Comparison of ENCODE assay signal across 12 cellular contexts in the genomic region with DNA sequence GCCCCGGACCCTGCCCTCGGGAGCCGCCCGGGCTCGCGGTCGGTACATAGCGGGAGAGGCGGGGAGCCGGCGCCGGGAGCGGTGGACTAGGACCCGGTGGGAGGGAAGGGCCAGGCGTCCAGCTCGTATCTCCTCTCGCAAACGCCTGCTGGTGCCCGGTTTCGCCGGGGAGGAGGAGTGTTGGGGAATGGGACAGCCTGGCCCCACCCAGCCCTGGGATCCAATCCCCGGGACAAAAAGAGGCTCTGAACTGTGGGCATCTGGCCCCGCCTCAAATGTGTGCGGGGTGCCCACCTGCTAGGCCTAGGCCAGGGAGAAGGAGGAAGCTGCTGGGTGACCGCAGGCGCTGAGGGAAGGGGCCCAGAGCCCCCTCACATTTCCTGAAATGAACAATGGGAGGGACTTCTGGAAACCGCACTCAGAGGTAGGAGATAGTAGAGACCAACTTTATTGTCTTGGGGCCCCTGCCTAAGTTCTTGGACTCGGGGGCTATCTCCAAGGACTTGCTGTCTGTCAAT. TPM values are rescaled to one million over a fixed set of nuclear protein-coding genes. Genes with fewer than 3 reads are reported as not detected.
DNase-seq lines count a peak whose midpoint lies in the region; ATAC-seq and TF ChIP-seq lines count a peak whose summit lies in the region.
"Had no signal": no experiment of that assay in that cellular context is flagged by ENCODE, and none has a peak within 500 bp of the region (broad histone marks: within the 10 kb centered on the region; RNA-seq: fewer than 3 reads in every experiment).

A gene with protein sequence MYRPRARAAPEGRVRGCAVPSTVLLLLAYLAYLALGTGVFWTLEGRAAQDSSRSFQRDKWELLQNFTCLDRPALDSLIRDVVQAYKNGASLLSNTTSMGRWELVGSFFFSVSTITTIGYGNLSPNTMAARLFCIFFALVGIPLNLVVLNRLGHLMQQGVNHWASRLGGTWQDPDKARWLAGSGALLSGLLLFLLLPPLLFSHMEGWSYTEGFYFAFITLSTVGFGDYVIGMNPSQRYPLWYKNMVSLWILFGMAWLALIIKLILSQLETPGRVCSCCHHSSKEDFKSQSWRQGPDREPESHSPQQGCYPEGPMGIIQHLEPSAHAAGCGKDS (minus strand): TSS at position 147 of the 518 bp plus-strand sequence. CDS start 99 bp downstream, at position 48.

- H3K4me1 Mint-ChIP-seq in activated T-cell treated with anti-CD3 and anti-CD28 coated beads, Interleukin-2, amount 50 U/mL, for 72 hours (ENCODE audit: low read depth): no peaks in the 10 kb centered on the region
- peaks cover 22% of the 10 kb centered on the region for H3K4me1 Mint-ChIP-seq in activated B cell treated with CpG ODN at 0.5 μM for 24 hours

- no peaks in the 10 kb centered on the region for H3K36me3 Mint-ChIP-seq in activated T-cell treated with anti-CD3 and anti-CD28 coated beads, Interleukin-2, amount 50 U/mL, for 72 hours (ENCODE audit: insufficient read depth in 2 of 2)
- H3K36me3 Mint-ChIP-seq in activated B cell treated with CpG ODN at 0.5 μM for 24 hours (ENCODE audit: low read depth): no peaks in the 10 kb centered on the region

- intact Hi-C loops in activated B cell treated with CpG ODN at 0.5 μM for 24 hours (cut with micrococcal nuclease) (no loop called here), tibial artery (cut with DNase I; ENCODE audit: low total_unique reads) (no loop called here)

- H3K27me3 ChIP-seq in lung (ENCODE audit: control insufficient read depth, insufficient read depth) (no peaks in the 10 kb centered on the region), tibial artery (peaks cover 0 to 12% of the 10 kb centered on the region in 2 donors)

- TF ChIP-seq CTCF in activated B cell treated with CpG ODN at 0.5 μM for 24 hours (IDR thresholded peaks at IDR 0.05) (no peak), lung (IDR thresholded peaks at IDR 0.05; ENCODE audit: control extremely low read depth, extremely low read depth) (no peak), tibial artery (IDR thresholded peaks at IDR 0.05) (no peak)

- no peaks in the 10 kb centered on the region for H3K9me3 Mint-ChIP-seq in activated T-cell treated with anti-CD3 and anti-CD28 coated beads, Interleukin-2, amount 50 U/mL, for 72 hours
- H3K9me3 Mint-ChIP-seq in activated B cell treated with CpG ODN at 0.5 μM for 24 hours: no peaks in the 10 kb centered on the region

- no peak within 1 kb of the TSS for H3K27ac ChIP-seq in lung (ENCODE audit: low read depth in 1 of 2, low read length in 1 of 2)
- peak within 1 kb of the TSS in 1 of 2 donors; percentile 21 for H3K27ac ChIP-seq in tibial artery
- H3K27ac ChIP-seq: GM23248 had no signal

- no peak within 1 kb of the TSS for H3K27ac Mint-ChIP-seq in activated T-cell treated with anti-CD3 and anti-CD28 coated beads, Interleukin-2, amount 50 U/mL, for 72 hours
- H3K27ac Mint-ChIP-seq in activated B cell treated with CpG ODN at 0.5 μM for 24 hours: no peak within 1 kb of the TSS
- H3K27ac Mint-ChIP-seq: CD14-positive monocyte had no signal

- ATAC-seq in activated T-cell treated with anti-CD3 and anti-CD28 coated beads, Interleukin-2, amount 50 U/mL, for 72 hours (replicated peaks in 1 of 2): peak in 1 of 2 donors; percentile 42
- ATAC-seq in activated B cell treated with CpG ODN at 0.5 μM for 24 hours (ENCODE audit: low read depth) (no peak), lung (ENCODE audit: insufficient read depth, low FRiP score) (no peak)

- H3K9me3 ChIP-seq in lung (ENCODE audit: control insufficient read depth in 2 of 2, insufficient read depth in 1 of 2, low read length in 1 of 2) (peaks cover 0 to 5% of the 10 kb centered on the region in 2 donors), tibial artery (no peaks in the 10 kb centered on the region)

- H3K4me1 ChIP-seq in lung (ENCODE audit: control insufficient read depth in 2 of 2, insufficient read depth in 2 of 2, low read length in 2 of 2) (peaks cover 0 to 11% of the 10 kb centered on the region in 2 donors), tibial artery (peaks cover 0 to 30% (median 21%) of the 10 kb centered on the region in 4 donors)

- peaks cover 41% of the 10 kb centered on the region for H3K27me3 Mint-ChIP-seq in activated T-cell treated with anti-CD3 and anti-CD28 coated beads, Interleukin-2, amount 50 U/mL, for 72 hours (ENCODE audit: low read depth)
- H3K27me3 Mint-ChIP-seq in activated B cell treated with CpG ODN at 0.5 μM for 24 hours: peaks cover 50% of the 10 kb centered on the region

- WGBS in lung, 2 donors: 4 to 13% methylated on average over 24 to 27 of the region's 28 CpGs

- POLR2A ChIA-PET in activated B cell treated with CpG ODN at 0.5 μM for 24 hours (lab: Charles Lee): no interaction called here

- H3K4me3 ChIP-seq in lung: peak within 1 kb of the TSS; percentile 40
- peak within 1 kb of the TSS; percentile 41 to 51 for H3K4me3 ChIP-seq in tibial artery
- H3K4me3 ChIP-seq: GM23248 had no signal

- peak within 1 kb of the TSS; percentile 12 to 60 for H3K4me3 Mint-ChIP-seq in activated T-cell treated with anti-CD3 and anti-CD28 coated beads, Interleukin-2, amount 50 U/mL, for 72 hours
- peak within 1 kb of the TSS; percentile 46 for H3K4me3 Mint-ChIP-seq in activated B cell treated with CpG ODN at 0.5 μM for 24 hours

- H3K36me3 ChIP-seq in lung (ENCODE audit: control insufficient read depth in 2 of 2, insufficient read depth in 2 of 2, low read length in 2 of 2) (no peaks in the 10 kb centered on the region), tibial artery (no peaks in the 10 kb centered on the region)

- CTCF ChIA-PET in activated B cell treated with CpG ODN at 0.5 μM for 24 hours (lab: Charles Lee): no interaction called here

- DNase-seq in activated T-cell treated with anti-CD3 and anti-CD28 coated beads, Interleukin-2, amount 50 U/mL, for 72 hours: no peak
- DNase-seq in activated T-cell treated with anti-CD3 and anti-CD28 coated beads, Interleukin-2, amount 50 U/mL, for 48 hours: no peak
- no peak for DNase-seq in activated B cell treated with CpG ODN at 0.5 μM for 24 hours
- DNase-seq in lung (ENCODE audit: low spot score): no peak
- DNase-seq in tibial artery: no peak
- no peak for DNase-seq in GF-D8 (lab: John Stamatoyannopoulos, UW)
- no peak for DNase-seq in NCI-H1436 (lab: John Stamatoyannopoulos, UW)
- DNase-seq in stimulated activated CD4-positive, alpha-beta T cell treated with anti-CD3 and anti-CD28 coated beads, Interleukin-2, amount 100 ng/mL, for 24 hours: no peak
- DNase-seq: dermis blood vessel endothelial cell, GM23248, NCI-H1436 treated with DMSO at 0.1 percent for 48 hours had no signal

RNA-seq across cellular contexts. Expression of the gene that starts here (rescaled TPM):
- total RNA-seq in activated T-cell treated with anti-CD3 and anti-CD28 coated beads, Interleukin-2, amount 50 U/mL, for 72 hours: not detected
- total RNA-seq in activated B cell treated with CpG ODN at 0.5 μM for 24 hours (not detected in 2 replicates), lung (1 to 10 TPM; 2.6 to 6.0 TPM)
- 1 to 10 TPM; 2.9 to 4.0 TPM for polyA plus RNA-seq in lung
- total RNA-seq: dermis blood vessel endothelial cell, GM23248 had no signal
- polyA plus RNA-seq: CD14-positive monocyte, GM23248 had no signal
